In the genomic region with DNA sequence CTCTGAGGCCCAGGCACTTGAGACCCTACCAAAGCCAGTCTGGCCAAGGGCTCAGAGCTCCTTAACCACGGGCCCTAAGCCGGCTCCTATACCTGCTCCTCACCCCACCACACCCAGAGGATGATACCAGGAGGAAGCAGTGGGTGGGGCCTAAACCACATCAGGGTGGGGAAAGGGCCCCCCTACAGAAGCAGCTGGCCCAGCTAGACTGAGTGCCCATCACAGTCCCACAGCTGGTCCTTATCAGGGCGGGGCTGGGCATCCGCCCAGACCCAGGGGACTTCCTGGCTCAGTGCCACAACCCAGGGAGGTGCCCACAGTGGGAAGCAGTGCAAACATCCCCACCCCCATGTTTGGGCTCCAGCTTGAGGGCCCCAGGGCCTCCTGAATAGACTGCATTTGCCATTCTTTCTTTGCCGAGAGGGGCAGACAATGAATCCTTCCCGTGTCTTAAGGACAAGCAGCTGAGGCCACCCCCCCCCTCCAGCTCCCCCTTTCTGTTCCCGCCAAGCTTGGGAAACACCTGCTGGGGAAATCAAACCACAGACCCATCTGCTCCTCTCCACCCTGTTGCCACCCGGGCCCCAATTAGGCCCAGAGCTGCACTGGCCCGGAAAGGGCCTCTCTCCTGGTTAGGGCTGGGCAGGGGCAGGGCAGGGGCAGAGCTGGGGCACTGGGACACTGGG, we compare ENCODE assay signal across 9 cellular contexts. TPM values are rescaled to one million over a fixed set of nuclear protein-coding genes. Genes with fewer than 3 reads are reported as not detected.
A peak's percentile ranks its signal among the peaks of the same experiment; 100 is the strongest.
DNase-seq lines count a peak whose midpoint lies in the region; ATAC-seq and TF ChIP-seq lines count a peak whose summit lies in the region.
"Had no signal": no experiment of that assay in that cellular context is flagged by ENCODE, and none has a peak within 500 bp of the region (broad histone marks: within the 10 kb centered on the region; RNA-seq: fewer than 3 reads in every experiment).

No MANE protein-coding gene starts in this region.

- no peak overlapping the region for H2AFZ ChIP-seq in neural progenitor cell (replicated peaks)

- no peak overlapping the region for H3K27ac Mint-ChIP-seq in neural progenitor cell

- H3K9me3 Mint-ChIP-seq in neural progenitor cell, result no peaks in the 10 kb centered on the region

- H3K4me3 ChIP-seq in neural progenitor cell, result no peak overlapping the region

- peaks cover 4% of the 10 kb centered on the region for H3K79me2 ChIP-seq in neural progenitor cell (ENCODE audit: low read depth)

- H3K9ac ChIP-seq in neural progenitor cell, result no peak overlapping the region

- ATAC-seq in HG03108 (IDR thresholded peaks at IDR 0.05; ENCODE audit: unreplicated experiment), result no peak
- no peak for ATAC-seq in GM21786 (IDR thresholded peaks at IDR 0.05; ENCODE audit: unreplicated experiment)
- ATAC-seq in GM19023 (IDR thresholded peaks at IDR 0.05; ENCODE audit: unreplicated experiment), result no peak

- peaks cover 4% of the 10 kb centered on the region for H3K36me3 Mint-ChIP-seq in neural progenitor cell

- H3K36me3 ChIP-seq in neural progenitor cell, result no peaks in the 10 kb centered on the region

- H3F3A ChIP-seq in neural progenitor cell (ENCODE audit: low read depth), result peaks cover 29% of the 10 kb centered on the region

- H3K9me3 ChIP-seq in neural progenitor cell (ENCODE audit: low read depth), result no peaks in the 10 kb centered on the region

- H3K27ac ChIP-seq in VCaP (0 out of 2 replicates have a peak overlapping the region, but pooled peaks have one; percentile 16), neural progenitor cell (no peak overlapping the region)

- peaks cover 2% of the 10 kb centered on the region for H3K27me3 Mint-ChIP-seq in neural progenitor cell (ENCODE audit: insufficient read depth, low read depth)

- H3K4me1 ChIP-seq in neural progenitor cell, result peaks cover 21% of the 10 kb centered on the region

- DNase-seq in NCI-H1694 (lab: John Stamatoyannopoulos, UW), result peak; percentile 19
- no peak for DNase-seq in NCI-H1694 treated with DMSO at 0.1 percent for 48 hours (lab: John Stamatoyannopoulos, UW)
- peak; percentile 85 to 87 for DNase-seq in NCI-H187 (lab: John Stamatoyannopoulos, UW)
- peak; percentile 26 for DNase-seq in neural progenitor cell (ENCODE audit: low spot score)
- DNase-seq: stimulated activated CD4-positive, alpha-beta T cell treated with anti-CD3 and anti-CD28 coated beads, Interleukin-4, amount 100 ng/mL, for 4 hours had no signal

- peaks cover 33% of the 10 kb centered on the region for H3K4me1 Mint-ChIP-seq in neural progenitor cell

- H4K20me1 ChIP-seq in neural progenitor cell (ENCODE audit: low read depth), result peaks cover 36% of the 10 kb centered on the region

- H3K4me3 Mint-ChIP-seq in neural progenitor cell, result no peak overlapping the region

- peaks cover 2% of the 10 kb centered on the region for H3K27me3 ChIP-seq in neural progenitor cell

- peak overlapping the region; percentile 52 for H3K4me2 ChIP-seq in neural progenitor cell

- no peak for TF ChIP-seq CTCF in VCaP (conservative IDR thresholded peaks at IDR 0.05)
- no peak for TF ChIP-seq CTCF in neural progenitor cell (IDR thresholded peaks at IDR 0.05)

RNA-seq across cellular contexts. Expression of a gene that starts 6.2 kb away (rescaled TPM):
- 3.4 and 7.0 TPM in 2 replicates for total RNA-seq in neural progenitor cell (ENCODE audit: low replicate concordance)

RNA-seq across cellular contexts. Expression of a gene that starts 34.4 kb away (rescaled TPM):
- total RNA-seq in neural progenitor cell (ENCODE audit: low replicate concordance), result 99.9 and 235 TPM in 2 replicates

RNA-seq across cellular contexts. Expression of a gene that starts 40.9 kb away (rescaled TPM):
- 3.9 and 8.7 TPM in 2 replicates for total RNA-seq in neural progenitor cell (ENCODE audit: low replicate concordance)
